In genomic region chr22:17785185-17786184, GRCh38 we compare ENCODE assay signal across 8 cellular contexts. TPM values are rescaled to one million over a fixed set of nuclear protein-coding genes. Genes with fewer than 3 reads are reported as not detected.
DNase-seq lines count a peak whose midpoint lies in the region; ATAC-seq and TF ChIP-seq lines count a peak whose summit lies in the region.

No MANE protein-coding gene starts in this region.

- TF ChIP-seq POLR2A in prostate gland (IDR thresholded peaks at IDR 0.05), result no peak

- H3K27ac ChIP-seq in prostate gland (no peak overlapping the region), coronary artery (peak overlapping the region in 1 of 2 donors; percentile 22)

- in situ Hi-C loops in GM13977 (cut with MboI; ENCODE audit: low pct_unique_long_range_greater_than_20kb, low sequenced_read_pairs, unreplicated experiment), result no loop called here

- H3K4me3 ChIP-seq in fibroblast of pulmonary artery (replicated peaks; ENCODE audit: low read depth, low read length) (no peak overlapping the region), prostate gland (no peak overlapping the region), coronary artery (no peak overlapping the region)

- no peaks in the 10 kb centered on the region for H3K4me1 ChIP-seq in prostate gland (replicated peaks)

- intact Hi-C loops in prostate gland (cut with DNase I), result loop anchor here (10.0 kb wide), 1 partner anchor 221 kb away; the partner anchor contains the start of gene SLC25A18

- ATAC-seq in GM21825 (IDR thresholded peaks at IDR 0.05; ENCODE audit: unreplicated experiment), result no peak

- TF ChIP-seq CTCF in GM13977 (IDR thresholded peaks at IDR 0.05; ENCODE audit: extremely low read depth, insufficient read depth, missing control alignments) (peak; percentile 69), fibroblast of pulmonary artery (IDR thresholded peaks at IDR 0.05; ENCODE audit: low read length, missing control alignments) (peak; percentile 55), prostate gland (IDR thresholded peaks at IDR 0.05) (peak in 3 of 4 experiments; percentile 37 to 61 (median 44)), coronary artery (IDR thresholded peaks at IDR 0.05) (no peak)

- WGBS in prostate gland, result 77% methylated on average over 34 of the region's 37 CpGs

- DNase-seq in GM13977 (ENCODE audit: low spot score), result peak; percentile 69
- DNase-seq in NOMO-1 treated with dmso at 0.1 percent for 144 hours (lab: John Stamatoyannopoulos, UW; ENCODE audit: unreplicated experiment), result peak; percentile 35
- DNase-seq in activated T-cell treated with anti-CD3 and anti-CD28 coated beads, Interleukin-2, amount 50 U/mL, for 1 hour, result peak; percentile 78
- DNase-seq in fibroblast of pulmonary artery (ENCODE audit: low read depth), result peak; percentile 35
- DNase-seq in prostate gland (ENCODE audit: low spot score), result peak; percentile 34
- no peak for DNase-seq in NCI-H1930 (lab: John Stamatoyannopoulos, UW)
- DNase-seq in coronary artery (ENCODE audit: low spot score), result no peak

- no peaks in the 10 kb centered on the region for H3K9me3 ChIP-seq in prostate gland

- H3K36me3 ChIP-seq in prostate gland, result peaks cover 0 to 5% of the 10 kb centered on the region in 2 donors

- H3K27me3 ChIP-seq in prostate gland (replicated peaks; ENCODE audit: insufficient read depth), result no peaks in the 10 kb centered on the region

RNA-seq across cellular contexts. Expression of gene BID, which starts 11.2 kb away (rescaled TPM):
- 10 to 100 TPM; 18.1 to 21.0 TPM for total RNA-seq in prostate gland

Comparison
In these comparisons a context has a peak if more than half of its experiments do, and no peak if none do; other contexts are left out.
1. DNase-seq: peak in GM13977 (single experiment), NOMO-1 treated with dmso at 0.1 percent for 144 hours (single experiment), activated T-cell treated with anti-CD3 and anti-CD28 coated beads, Interleukin-2, amount 50 U/mL, for 1 hour (single experiment), fibroblast of pulmonary artery (single experiment) and prostate gland (single experiment); none in NCI-H1930 (0 of 2) and coronary artery (single experiment).